Comparison of ENCODE assay signal across 2 cellular contexts in the genomic region with DNA sequence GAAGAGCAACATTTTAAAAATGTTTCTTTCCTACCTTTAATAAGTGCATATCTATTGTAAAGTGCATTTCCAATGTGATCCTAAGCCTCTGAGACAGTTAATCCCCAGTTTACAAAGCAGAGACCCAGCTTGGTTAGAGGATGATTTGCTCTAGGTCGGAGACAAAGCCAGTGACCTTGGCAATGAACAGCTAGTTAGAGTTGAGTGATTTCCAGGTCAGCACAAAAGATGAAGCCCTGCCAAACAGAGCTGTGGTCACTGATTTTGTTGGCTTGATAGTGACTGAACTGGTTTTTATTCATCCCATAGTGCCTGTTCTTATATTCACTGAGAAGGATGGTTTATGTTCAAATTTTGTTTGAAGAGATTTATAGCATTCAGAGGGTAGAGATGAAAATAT.
TF ChIP-seq lines count a peak whose summit lies in the region.

No MANE protein-coding gene starts in this region.

TF ChIP-seq in HepG2, 621 proteins besides CTCF, POLR2A, EP300 and RAD21:
- TF ChIP-seq STAG1 (CRISPR knock-in tag; IDR thresholded peaks at IDR 0.05) = no peak
- TF ChIP-seq TCF7L2 (IDR thresholded peaks at IDR 0.05; ENCODE audit: low read depth, low read length) = no peak
- no peak for TF ChIP-seq GLI4 (CRISPR knock-in tag; IDR thresholded peaks at IDR 0.05; ENCODE audit: borderline replicate concordance)
- no peak for TF ChIP-seq ZNF543 (CRISPR knock-in tag; IDR thresholded peaks at IDR 0.05)
- TF ChIP-seq CEBPG (CRISPR knock-in tag; IDR thresholded peaks at IDR 0.05) = no peak
- TF ChIP-seq MED13 (CRISPR knock-in tag; IDR thresholded peaks at IDR 0.05) = no peak
- no peak for TF ChIP-seq YEATS4 (CRISPR knock-in tag; IDR thresholded peaks at IDR 0.05; ENCODE audit: borderline replicate concordance)
- TF ChIP-seq RFX5 (IDR thresholded peaks at IDR 0.05; ENCODE audit: low read depth, low read length) = no peak
- TF ChIP-seq ZNF75D (CRISPR knock-in tag; IDR thresholded peaks at IDR 0.05; ENCODE audit: borderline replicate concordance) = no peak
- TF ChIP-seq, protein P1, sequence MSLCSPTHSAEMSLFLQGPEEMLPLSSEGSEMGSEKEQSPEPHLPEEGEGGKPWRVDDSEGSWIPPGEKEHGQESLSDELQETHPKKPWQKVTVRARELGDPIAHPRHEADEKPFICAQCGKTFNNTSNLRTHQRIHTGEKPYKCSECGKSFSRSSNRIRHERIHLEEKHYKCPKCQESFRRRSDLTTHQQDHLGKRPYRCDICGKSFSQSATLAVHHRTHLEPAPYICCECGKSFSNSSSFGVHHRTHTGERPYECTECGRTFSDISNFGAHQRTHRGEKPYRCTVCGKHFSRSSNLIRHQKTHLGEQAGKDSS (CRISPR knock-in tag; IDR thresholded peaks at IDR 0.05; ENCODE audit: borderline replicate concordance, low read depth) = no peak
- TF ChIP-seq GZF1 (CRISPR knock-in tag; IDR thresholded peaks at IDR 0.05) = no peak

TF ChIP-seq in K562, 482 proteins besides CTCF, POLR2A, EP300 and RAD21:
- TF ChIP-seq KHSRP (IDR thresholded peaks at IDR 0.05) (no peak), NFIC (IDR thresholded peaks at IDR 0.05) (no peak), TCFL5 (CRISPR knock-in tag; conservative IDR thresholded peaks at IDR 0.05) (no peak)
- TF ChIP-seq, protein P2, sequence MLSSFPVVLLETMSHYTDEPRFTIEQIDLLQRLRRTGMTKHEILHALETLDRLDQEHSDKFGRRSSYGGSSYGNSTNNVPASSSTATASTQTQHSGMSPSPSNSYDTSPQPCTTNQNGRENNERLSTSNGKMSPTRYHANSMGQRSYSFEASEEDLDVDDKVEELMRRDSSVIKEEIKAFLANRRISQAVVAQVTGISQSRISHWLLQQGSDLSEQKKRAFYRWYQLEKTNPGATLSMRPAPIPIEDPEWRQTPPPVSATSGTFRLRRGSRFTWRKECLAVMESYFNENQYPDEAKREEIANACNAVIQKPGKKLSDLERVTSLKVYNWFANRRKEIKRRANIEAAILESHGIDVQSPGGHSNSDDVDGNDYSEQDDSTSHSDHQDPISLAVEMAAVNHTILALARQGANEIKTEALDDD (IDR thresholded peaks at IDR 0.05) = peak; percentile 49
TF ChIP-seq in K562: peak in this region for 1.
